ENCODE assay signal across 19 cellular contexts in the genomic region with DNA sequence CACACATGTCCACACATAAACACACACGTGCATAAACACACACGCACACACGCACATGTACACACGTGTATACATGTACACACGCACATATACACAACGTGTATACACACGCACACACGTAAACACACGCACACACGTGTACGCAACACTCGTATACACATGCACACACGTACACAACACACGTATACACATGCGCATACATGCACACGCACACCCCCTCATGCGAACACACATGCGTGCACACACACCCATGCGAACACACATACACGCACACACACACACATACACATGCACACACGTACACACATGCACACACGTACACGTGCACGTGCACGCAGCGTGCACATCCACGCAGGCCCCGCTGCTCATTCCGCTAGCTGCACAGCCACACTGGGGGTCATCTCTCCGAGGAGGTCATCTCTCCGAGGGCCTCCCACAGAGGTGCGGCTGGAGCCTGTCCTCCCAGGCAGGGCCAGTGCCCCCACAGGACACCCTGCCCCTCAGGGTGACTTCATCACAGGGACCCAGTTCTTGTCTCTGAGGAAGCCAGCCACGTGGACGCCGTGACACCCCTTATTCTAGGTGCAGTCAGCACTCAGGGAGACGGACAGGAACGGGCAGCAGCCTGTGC. TPM values are rescaled to one million over a fixed set of nuclear protein-coding genes. Genes with fewer than 3 reads are reported as not detected.
"Had no signal": no experiment of that assay in that cellular context is flagged by ENCODE, and none has a peak within 500 bp of the region (broad histone marks: within the 10 kb centered on the region; RNA-seq: fewer than 3 reads in every experiment).

No MANE protein-coding gene starts in this region.

- H3K36me3 ChIP-seq: uterus had no signal

- H3K4me3 Mint-ChIP-seq: stimulated activated naive CD8-positive, alpha-beta T cell treated with anti-CD3 and anti-CD28 coated beads, Interleukin-15, amount 100 ng/mL, for 72 hours had no signal

- H3K27ac ChIP-seq: adrenal gland, coronary artery, heart right ventricle, pancreas, testis, uterus had no signal

- H3K27me3 Mint-ChIP-seq: stimulated activated naive CD8-positive, alpha-beta T cell treated with anti-CD3 and anti-CD28 coated beads, Interleukin-15, amount 100 ng/mL, for 72 hours had no signal

- H3K9me3 ChIP-seq: adrenal gland, heart right ventricle, pancreas, testis, uterus had no signal

- FAIRE-seq: frontal cortex, islet of Langerhans, pancreas, TTC549 had no signal

- DNase-seq: activated naive CD4-positive, alpha-beta T cell treated with anti-CD3 and anti-CD28 coated beads, Interleukin-2, amount 50 U/mL, for 16 hours; activated T-cell treated with anti-CD3 and anti-CD28 coated beads, Interleukin-2, amount 50 U/mL, for 1 hour; adrenal gland; central memory CD4-positive, alpha-beta T cell; effector CD4-positive, alpha-beta T cell; heart right ventricle; stimulated activated CD4-positive, alpha-beta T cell treated with anti-CD3 and anti-CD28 coated beads, Interleukin-15, amount 100 ng/mL, for 24 hours; stimulated activated CD4-positive, alpha-beta T cell treated with anti-CD3 and anti-CD28 coated beads, Interleukin-4, amount 100 ng/mL, for 24 hours; stimulated activated naive CD8-positive, alpha-beta T cell treated with anti-CD3 and anti-CD28 coated beads, Interleukin-15, amount 100 ng/mL, for 72 hours; T-helper 2 cell; testis; uterus had no signal

- H3K27me3 ChIP-seq: adrenal gland, heart right ventricle, pancreas, testis, uterus had no signal

- H3K4me3 ChIP-seq: adrenal gland, coronary artery, heart right ventricle, pancreas, testis, uterus had no signal

- H3K4me1 ChIP-seq: heart right ventricle, pancreas, testis, uterus had no signal

- H3K9me3 Mint-ChIP-seq: stimulated activated naive CD8-positive, alpha-beta T cell treated with anti-CD3 and anti-CD28 coated beads, Interleukin-15, amount 100 ng/mL, for 72 hours had no signal

- ATAC-seq: heart right ventricle; stimulated activated naive CD8-positive, alpha-beta T cell treated with anti-CD3 and anti-CD28 coated beads, Interleukin-15, amount 100 ng/mL, for 72 hours had no signal

RNA-seq across cellular contexts. Expression of a gene that starts 25.9 kb away (rescaled TPM):
- total RNA-seq: frontal cortex, heart right ventricle, renal cortical epithelial cell had no signal
- polyA plus RNA-seq: heart right ventricle, neural cell had no signal

RNA-seq across cellular contexts. Expression of a gene that starts 35.5 kb away (rescaled TPM):
- polyA plus RNA-seq: neural cell had no signal
